ENCODE assay signal across 27 cellular contexts in genomic region chr2:26731714-26732113, GRCh38. TPM values are rescaled to one million over a fixed set of nuclear protein-coding genes. Genes with fewer than 3 reads are reported as not detected.
DNase-seq lines count a peak whose midpoint lies in the region; ATAC-seq, FAIRE-seq and TF ChIP-seq lines count a peak whose summit lies in the region.
"Had no signal": no experiment of that assay in that cellular context is flagged by ENCODE, and none has a peak within 500 bp of the region (broad histone marks: within the 10 kb centered on the region; RNA-seq: fewer than 3 reads in every experiment).

No MANE protein-coding gene starts in this region.

- no peak for FAIRE-seq in A549 (lab: Jason Lieb, UNC)
- FAIRE-seq: A204.1, GM12891, GM18507 had no signal

- no peak for TF ChIP-seq EP300 in A549 (IDR thresholded peaks at IDR 0.05)

- 81% methylated on average over 4 of the region's 4 CpGs for WGBS in A549 (ENCODE audit: missing lambda C conversion rate)
- 69 to 88% (median 80%) methylated on average over 4 of the region's 4 CpGs for WGBS in adrenal gland, 4 donors
- 77 to 91% (median 87%) methylated on average over 4 of the region's 4 CpGs for WGBS in spleen, 5 donors

- H3K27me3 ChIP-seq in SJCRH30 (peaks cover 4% of the 10 kb centered on the region; the same call in 1 of the 2 replicates), adrenal gland (no peaks in the 10 kb centered on the region), spleen (replicated peaks in 1 of 7) (peaks cover 0 to 19% (median 4%) of the 10 kb centered on the region in 7 donors)
- H3K27me3 ChIP-seq: BE2C had no signal

- peak overlapping the region; percentile 24 to 94; a peak in 5 of 6 replicates for H3K27ac ChIP-seq in A549
- no peak overlapping the region for H3K27ac ChIP-seq in SJCRH30
- H3K27ac ChIP-seq in adrenal gland, result peak overlapping the region in 3 of 5 donors; percentile 71 to 83 (median 73)
- H3K27ac ChIP-seq in spleen, result no peak overlapping the region
- H3K27ac ChIP-seq: BLaER1 treated with 17β-estradiol and CSF1 and Interleukin-3, amounts not matched to agents 10 nM and 100 nM had no signal

- H3K4me1 ChIP-seq in A549, result peaks cover 60% of the 10 kb centered on the region
- peaks cover 29% of the 10 kb centered on the region for H3K4me1 ChIP-seq in SJCRH30
- peaks cover 16 to 33% of the 10 kb centered on the region in 2 donors for H3K4me1 ChIP-seq in adrenal gland (replicated peaks in 1 of 2)
- H3K4me1 ChIP-seq in spleen, result peaks cover 0 to 22% (median 9%) of the 10 kb centered on the region in 6 donors

- intact Hi-C loops in adrenal gland (cut with DNase I), result loop anchor here in 1 of 2 donors (10.0 kb wide), 1 partner anchor 487 kb away; the partner anchor contains the start of genes HADHA and HADHB
- intact Hi-C loops in spleen (cut with DNase I; ENCODE audit: low total_unique reads), result no loop called here

- TF ChIP-seq CTCF in A549 (IDR thresholded peaks at IDR 0.05), result no peak
- no peak for TF ChIP-seq CTCF in adrenal gland (IDR thresholded peaks at IDR 0.05)
- no peak for TF ChIP-seq CTCF in spleen (IDR thresholded peaks at IDR 0.05 in 8 of 11, conservative IDR thresholded peaks at IDR 0.05 in 3 of 11)

- no peak overlapping the region for H3K4me3 ChIP-seq in A549
- no peak overlapping the region for H3K4me3 ChIP-seq in SJCRH30
- no peak overlapping the region for H3K4me3 ChIP-seq in adrenal gland
- H3K4me3 ChIP-seq in spleen, result no peak overlapping the region
- H3K4me3 ChIP-seq: BLaER1 treated with 17β-estradiol and CSF1 and Interleukin-3, amounts not matched to agents 10 nM and 100 nM; GM23338 had no signal

- no peak overlapping the region for H3K4me2 ChIP-seq in A549
- H3K4me2 ChIP-seq: GM23338 had no signal

- DNase-seq in A549 (ENCODE audit: low read depth in 1 of 2, low spot score in 1 of 2) (no peak), SJCRH30 (peak; percentile 67 to 80), adrenal gland (peak in 1 of 7 donors; percentile 43), spleen (peak; percentile 43), nucleus accumbens (lab: John Stamatoyannopoulos, UW) (no peak), COLO829 (ENCODE audit: low spot score) (no peak)
- no peak for DNase-seq in activated CD4-positive, alpha-beta T cell treated with anti-CD3 and anti-CD28 coated beads for 1 hour
- DNase-seq: ACHN; AML-193; BE2C; Calu3; CD4-positive, alpha-beta T cell; CD8-positive, alpha-beta memory T cell; COR-L47; DMS53; DMS79 treated with DMSO at 0.1 percent for 48 hours; GF-D8; H9; HFFc6 had no signal

- no peaks in the 10 kb centered on the region for H3K36me3 ChIP-seq in SJCRH30
- peaks cover 0 to 36% of the 10 kb centered on the region in 2 donors for H3K36me3 ChIP-seq in adrenal gland (replicated peaks in 1 of 2)
- H3K36me3 ChIP-seq in spleen, result no peaks in the 10 kb centered on the region
- H3K36me3 ChIP-seq: BLaER1 treated with 17β-estradiol and CSF1 and Interleukin-3, amounts not matched to agents 10 nM and 100 nM had no signal

- no peak for TF ChIP-seq RAD21 in A549 (conservative IDR thresholded peaks at IDR 0.05 in 1 of 2, IDR thresholded peaks at IDR 0.05 in 1 of 2)

- POLR2A ChIA-PET in A549 (lab: Yijun Ruan, JAX), result interaction anchor here (1.1 kb wide), 1 partner anchor 39 kb away, joined by 3 read pairs; the partner anchor contains the start of gene KCNK3

- no peak for TF ChIP-seq POLR2A in A549 (IDR thresholded peaks at IDR 0.05; ENCODE audit: low read length)
- TF ChIP-seq POLR2A in adrenal gland (IDR thresholded peaks at IDR 0.05), result no peak
- no peak for TF ChIP-seq POLR2A in spleen (IDR thresholded peaks at IDR 0.05)

- ATAC-seq in A549, result no peak
- ATAC-seq: GM23338, HCT116 had no signal

- CTCF ChIA-PET in A549 (lab: Yijun Ruan, JAX), result interaction anchor here (0.8 to 22.6 kb wide), 8 partner anchors 10 to 154 kb away, joined by 3 to 736 read pairs (median 4); partner anchors contain the start of gene CIB4

- H3K9me3 ChIP-seq in A549 (no peaks in the 10 kb centered on the region), SJCRH30 (replicated peaks) (no peaks in the 10 kb centered on the region), adrenal gland (replicated peaks in 1 of 3) (no peaks in the 10 kb centered on the region), spleen (no peaks in the 10 kb centered on the region)
- H3K9me3 ChIP-seq: BE2C; BLaER1 treated with 17β-estradiol and CSF1 and Interleukin-3, amounts not matched to agents 10 nM and 100 nM had no signal

TF ChIP-seq in A549, 52 proteins besides CTCF, POLR2A, EP300 and RAD21:
- TF ChIP-seq ELK1 (IDR thresholded peaks at IDR 0.05; ENCODE audit: low read depth, low read length) (no peak), SMC3 (IDR thresholded peaks at IDR 0.05) (no peak), EHF (CRISPR knock-in tag; IDR thresholded peaks at IDR 0.05) (no peak), RNF2 (IDR thresholded peaks at IDR 0.05; ENCODE audit: borderline replicate concordance, low read depth) (no peak), ATOH8 (CRISPR knock-in tag; IDR thresholded peaks at IDR 0.05; ENCODE audit: low read depth) (no peak)

RNA-seq across cellular contexts. Expression of gene SLC35F6, which starts 32.4 kb away (rescaled TPM):
- polyA plus RNA-seq in A549 (2011; rRNA removed) (41.3 and 55.7 TPM in 2 replicates), A549 (2017; fragmentation: RNase III; extraction: RNeasy Plus Mini Kit Qiagen cat#74134 plus additional on column Dnase treatment) (40.1 to 47.6 TPM (median 46.9 TPM) in 3 replicates), adrenal gland (10 to 100 TPM; 20.0 to 49.8 (median 23.7) TPM), spleen (10 to 100 TPM in 1 of 3 donors, 1 to 10 TPM in 2; 5.3 to 10.9 (median 7.0) TPM)
- 23.7 and 38.0 TPM in 2 replicates for polyA plus RNA-seq in A549 (2012; cell fraction: cytosol; rRNA removed)
- polyA plus RNA-seq in A549 (2012; cell fraction: nucleus; rRNA removed), result 33.1 and 35.8 TPM in 2 replicates
- polyA minus RNA-seq in A549 (2011; rRNA and poly(A)+ RNA removed), result 111 and 126 TPM in 2 replicates
- total RNA-seq in SJCRH30 (2014; rRNA removed; shearing (Covaris generic)), result 37.8 and 40.6 TPM in 2 replicates
- total RNA-seq in adrenal gland (10 to 100 TPM; 51.0 to 92.4 (median 68.3) TPM), spleen (10 to 100 TPM; 28.3 to 50.2 (median 40.0) TPM)

RNA-seq across cellular contexts. Expression of gene KCNK3, which starts 39.2 kb away (rescaled TPM):
- polyA plus RNA-seq in A549 (2011; rRNA removed) (2.8 and 3.5 TPM in 2 replicates), A549 (2017; fragmentation: RNase III; extraction: RNeasy Plus Mini Kit Qiagen cat#74134 plus additional on column Dnase treatment) (1.6 to 3.4 TPM (median 2.4 TPM) in 3 replicates), adrenal gland (100 to 1,000 TPM; 133 to 325 (median 160) TPM), spleen (1 to 10 TPM in 1 of 3 donors, under 1 TPM in 2; 0.61 to 1.2 (median 0.83) TPM)
- polyA plus RNA-seq in A549 (2012; cell fraction: cytosol; rRNA removed), result 2.0 and 3.4 TPM in 2 replicates
- 1.7 and 2.9 TPM in 2 replicates for polyA plus RNA-seq in A549 (2012; cell fraction: nucleus; rRNA removed)
- polyA minus RNA-seq in A549 (2011; rRNA and poly(A)+ RNA removed), result 4.1 TPM in 2 replicates
- 0.02 and 0.08 TPM in 2 replicates for total RNA-seq in SJCRH30 (2014; rRNA removed; shearing (Covaris generic))
- total RNA-seq in adrenal gland (100 to 1,000 TPM; 366 to 595 (median 455) TPM), spleen (1 to 10 TPM; 1.1 to 6.0 (median 2.9) TPM)
- total RNA-seq: Calu3; CD4-positive, alpha-beta T cell; CD8-positive, alpha-beta memory T cell; G401; GM23338; HFFc6 had no signal
- polyA plus RNA-seq: CD14-positive monocyte; CD8-positive, alpha-beta memory T cell; GM23338 had no signal

RNA-seq across cellular contexts. Expression of gene CENPA, which starts 54.1 kb away (rescaled TPM):
- 44.1 and 46.0 TPM in 2 replicates for polyA plus RNA-seq in A549 (2011; rRNA removed)
- 45.4 and 56.0 TPM in 2 replicates for polyA plus RNA-seq in A549 (2012; cell fraction: cytosol; rRNA removed)
- polyA plus RNA-seq in A549 (2012; cell fraction: nucleus; rRNA removed), result 25.6 and 33.4 TPM in 2 replicates
- 41.6 to 45.7 TPM (median 43.7 TPM) in 3 replicates for polyA plus RNA-seq in A549 (2017; fragmentation: RNase III; extraction: RNeasy Plus Mini Kit Qiagen cat#74134 plus additional on column Dnase treatment)
- polyA minus RNA-seq in A549 (2011; rRNA and poly(A)+ RNA removed), result 30.7 and 33.2 TPM in 2 replicates
- 50.2 and 52.9 TPM in 2 replicates for total RNA-seq in SJCRH30 (2014; rRNA removed; shearing (Covaris generic))
- 1 to 10 TPM in 1 of 8 donors, under 1 TPM in 3, not detected in 4; 0.49 to 1.3 (median 0.83) TPM for total RNA-seq in adrenal gland
- polyA plus RNA-seq in adrenal gland, result 1 to 10 TPM in 1 of 3 donors, under 1 TPM in 2; 0.20 to 1.1 (median 0.56) TPM
- total RNA-seq in spleen, result 1 to 10 TPM in 6 of 7 donors, not detected in 1; 1.1 to 7.3 (median 4.2) TPM
- 1 to 10 TPM in 2 of 3 donors, under 1 TPM in 1; 0.80 to 5.5 (median 2.5) TPM for polyA plus RNA-seq in spleen
- polyA plus RNA-seq: CD14-positive monocyte had no signal

Comparison
In these comparisons a context has a peak if more than half of its experiments do, and no peak if none do; other contexts are left out.
1. DNase-seq: peak in SJCRH30 (2 of 2) and spleen (single experiment); none in A549 (0 of 2), nucleus accumbens (0 of 56), activated CD4-positive, alpha-beta T cell treated with anti-CD3 and anti-CD28 coated beads for 1 hour (single experiment) and COLO829 (single experiment).
2. H3K27ac ChIP-seq: peak in A549 (2 of 2) and adrenal gland (3 of 5); none in SJCRH30 (single experiment) and spleen (0 of 8).
3. RNA of gene KCNK3, which starts 39.2 kb away (total RNA-seq): 366 to 595 TPM in adrenal gland; 1.1 to 6.0 TPM in spleen and 0.02 to 0.08 TPM in SJCRH30; every median in the first group is over 10 times any median in the second.